1 cellular context compared by ENCODE assay signal in genomic region chr15:36407647-36408046, GRCh38.
TF ChIP-seq lines count a peak whose summit lies in the region.

No MANE protein-coding gene starts in this region.

TF ChIP-seq in K562, 482 proteins besides CTCF, POLR2A, EP300 and RAD21 (continued from another document):
- TF ChIP-seq PREB (CRISPR knock-in tag; IDR thresholded peaks at IDR 0.05) (no peak), ETV1 (tag; conservative IDR thresholded peaks at IDR 0.05; ENCODE audit: low read depth) (no peak), SAFB (IDR thresholded peaks at IDR 0.05; ENCODE audit: borderline replicate concordance, low read depth, low read length) (no peak), ZNF274 (IDR thresholded peaks at IDR 0.05; ENCODE audit: borderline replicate concordance, low read depth, low read length) (no peak), CBFA2T3 (IDR thresholded peaks at IDR 0.05) (peak; percentile 57), CBX1 (IDR thresholded peaks at IDR 0.05; ENCODE audit: low read depth) (no peak), ZNF134 (CRISPR knock-in tag; conservative IDR thresholded peaks at IDR 0.05) (no peak), TAF15 (IDR thresholded peaks at IDR 0.05; ENCODE audit: low read depth, low read length) (no peak), MAFG (tag; conservative IDR thresholded peaks at IDR 0.05) (no peak), ILF3 (IDR thresholded peaks at IDR 0.05; ENCODE audit: borderline replicate concordance) (no peak), TCFL5 (CRISPR knock-in tag; conservative IDR thresholded peaks at IDR 0.05) (no peak), EGR1 (conservative IDR thresholded peaks at IDR 0.05) (no peak), ZNF592 (IDR thresholded peaks at IDR 0.05) (peak; percentile 31; the same call in 1 of the 2 replicates), FIP1L1 (IDR thresholded peaks at IDR 0.05; ENCODE audit: low read depth, low read length, poor library complexity, severe bottlenecking) (no peak), ZNF561 (CRISPR knock-in tag; conservative IDR thresholded peaks at IDR 0.05) (no peak), IRF2 (CRISPR knock-in tag; IDR thresholded peaks at IDR 0.05) (no peak), ZNF444 (CRISPR knock-in tag; IDR thresholded peaks at IDR 0.05) (no peak), CCAR2 (IDR thresholded peaks at IDR 0.05; ENCODE audit: low read depth, low read length) (no peak), NFE2L1 (tag; IDR thresholded peaks at IDR 0.05; ENCODE audit: borderline replicate concordance, low read depth) (no peak), TBP (optimal IDR thresholded peaks at IDR 0.05; ENCODE audit: low read depth, low read length) (peak; percentile 28), ZNF316 (IDR thresholded peaks at IDR 0.05) (peak; percentile 40; the same call in 1 of the 2 replicates), CHD4 (IDR thresholded peaks at IDR 0.05; ENCODE audit: insufficient read depth, insufficient replicate concordance, low read depth, low read length, poor library complexity, severe bottlenecking) (no peak), ATF3 (IDR thresholded peaks at IDR 0.05) (peak; percentile 38; the same call in 1 of the 2 replicates), ATF3 (CRISPR knock-in tag; conservative IDR thresholded peaks at IDR 0.05) (no peak), AFF4 (CRISPR knock-in tag; IDR thresholded peaks at IDR 0.05) (no peak), CBFA2T2 (conservative IDR thresholded peaks at IDR 0.05) (0 out of 2 replicates have a peak, but pooled peaks have one; percentile 2), NFRKB (IDR thresholded peaks at IDR 0.05; ENCODE audit: low read depth) (no peak), NFYB (IDR thresholded peaks at IDR 0.05; ENCODE audit: extremely low read depth, insufficient read length) (no peak), FOSL1 (tag; conservative IDR thresholded peaks at IDR 0.05) (peak; percentile 62), THRA (IDR thresholded peaks at IDR 0.05) (no peak), NR2C2 (CRISPR knock-in tag; IDR thresholded peaks at IDR 0.05) (no peak), NR2C2 (tag; IDR thresholded peaks at IDR 0.05) (no peak), PATZ1 (CRISPR knock-in tag; IDR thresholded peaks at IDR 0.05; ENCODE audit: borderline replicate concordance) (no peak), TFE3 (CRISPR knock-in tag; IDR thresholded peaks at IDR 0.05) (no peak), ZNF431 (CRISPR knock-in tag; IDR thresholded peaks at IDR 0.05) (no peak), RBFOX2 (IDR thresholded peaks at IDR 0.05; ENCODE audit: low read depth, low read length) (no peak), TSC22D4 (tag; IDR thresholded peaks at IDR 0.05) (no peak), ZNF384 (IDR thresholded peaks at IDR 0.05; ENCODE audit: low read depth, low read length) (0 out of 2 replicates have a peak, but pooled peaks have one; percentile 4), SMARCE1 (IDR thresholded peaks at IDR 0.05) (peak; percentile 48; the same call in 1 of the 2 replicates), HMBOX1 (IDR thresholded peaks at IDR 0.05) (0 out of 2 replicates have a peak, but pooled peaks have one; percentile 24)
